In the genomic region with DNA sequence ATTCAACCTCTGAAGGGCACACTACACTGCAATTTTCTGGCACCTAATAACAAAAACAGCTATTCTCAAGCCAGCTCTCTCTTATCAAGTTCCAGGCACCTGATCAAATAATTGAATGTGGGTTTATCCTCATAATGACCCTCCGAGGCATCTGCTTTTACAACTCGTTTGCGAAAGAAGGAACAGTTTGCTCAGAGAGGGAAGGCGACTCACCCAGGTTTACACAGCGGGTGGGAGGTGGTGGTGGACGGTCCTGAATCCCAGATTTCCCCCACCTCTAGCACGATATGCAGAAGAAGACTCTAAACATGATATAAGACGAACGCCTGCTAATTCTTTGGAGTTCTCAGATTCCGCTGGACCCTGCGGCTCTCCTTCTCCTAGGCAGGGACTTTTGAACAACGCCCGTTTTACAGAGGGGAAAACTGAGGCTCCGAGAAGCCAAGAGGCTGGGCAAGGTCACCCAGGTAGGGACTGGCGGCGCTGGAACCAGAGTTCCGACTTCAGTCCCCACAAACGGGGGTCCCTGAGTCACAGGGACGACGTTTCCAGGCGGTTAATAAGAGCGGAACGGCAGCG, we compare ENCODE assay signal across 8 cellular contexts. TPM values are rescaled to one million over a fixed set of nuclear protein-coding genes. Genes with fewer than 3 reads are reported as not detected.
DNase-seq lines count a peak whose midpoint lies in the region; ATAC-seq, FAIRE-seq and TF ChIP-seq lines count a peak whose summit lies in the region.

No MANE protein-coding gene starts in this region.

- DNase-seq in GM19239 (ENCODE audit: insufficient read length, low spot score): no peak
- DNase-seq in SK-N-MC (ENCODE audit: low read depth, low spot score): no peak
- DNase-seq in fibroblast of lung (ENCODE audit: low read depth in 2 of 2): no peak
- no peak for DNase-seq in skeletal muscle cell (ENCODE audit: low read depth)
- DNase-seq in 8988T: no peak
- no peak for DNase-seq in islet precursor cell
- DNase-seq in stimulated activated CD4-positive, alpha-beta T cell treated with anti-CD3 and anti-CD28 coated beads, Interleukin-4, amount 100 ng/mL, for 1 hour: no peak

- no peak for TF ChIP-seq CTCF in fibroblast of lung (conservative IDR thresholded peaks at IDR 0.05 in 1 of 2, IDR thresholded peaks at IDR 0.05 in 1 of 2; ENCODE audit: low read depth in 1 of 2, low read length in 2 of 2)

- peak; percentile 70 for FAIRE-seq in GM19239 (lab: Jason Lieb, UNC)

- peaks cover 70% of the 10 kb centered on the region for H3K79me2 ChIP-seq in fibroblast of lung (ENCODE audit: control insufficient read depth, insufficient read depth, low read length)

- peak overlapping the region; percentile 96 for H3K4me2 ChIP-seq in fibroblast of lung (ENCODE audit: extremely low read depth, insufficient read depth, low read length)

- H3K4me1 ChIP-seq in fibroblast of lung (ENCODE audit: control insufficient read depth, extremely low read depth, insufficient read depth, low read length): peaks cover 8% of the 10 kb centered on the region

- no peak for ATAC-seq in HG02938 (IDR thresholded peaks at IDR 0.05; ENCODE audit: unreplicated experiment)

- H3K4me3 ChIP-seq in SK-N-MC (peak overlapping the region; percentile 99), fibroblast of lung (replicated peaks in 1 of 4; ENCODE audit: control extremely low read depth in 1 of 4, insufficient read depth in 1 of 4, low read depth in 3 of 4, low read length in 4 of 4) (peak overlapping the region; percentile 79 to 98 (median 86)), skeletal muscle cell (ENCODE audit: low read depth, low read length) (peak overlapping the region; percentile 100)

- peak overlapping the region; percentile 97 for H3K9ac ChIP-seq in SK-N-MC (ENCODE audit: insufficient read length)
- peak overlapping the region; percentile 96 for H3K9ac ChIP-seq in fibroblast of lung (ENCODE audit: insufficient read depth, low read length)

- peaks cover 14% of the 10 kb centered on the region; the same call in 1 of the 2 replicates for H3K36me3 ChIP-seq in SK-N-MC (ENCODE audit: insufficient read depth, low read length)
- H3K36me3 ChIP-seq in fibroblast of lung (ENCODE audit: control insufficient read depth, insufficient read depth, low read length): peaks cover under 1% of the 10 kb centered on the region

- H3K27ac ChIP-seq in SK-N-MC: peak overlapping the region; percentile 42
- peak overlapping the region; percentile 95 for H3K27ac ChIP-seq in fibroblast of lung (ENCODE audit: insufficient read depth, low read length)

- H3K9me3 ChIP-seq in SK-N-MC (ENCODE audit: low read depth, low read length) (no peaks in the 10 kb centered on the region), fibroblast of lung (ENCODE audit: control insufficient read depth, insufficient read depth, low read depth, low read length) (no peaks in the 10 kb centered on the region)

- peak overlapping the region; percentile 45 for H2AFZ ChIP-seq in fibroblast of lung (ENCODE audit: low read length)

- no peaks in the 10 kb centered on the region for H4K20me1 ChIP-seq in fibroblast of lung (ENCODE audit: control insufficient read depth, extremely low read depth, insufficient read depth, low read length)

- H3K27me3 ChIP-seq in fibroblast of lung (ENCODE audit: control insufficient read depth, insufficient read depth, low read length): no peaks in the 10 kb centered on the region

RNA-seq across cellular contexts. Expression of a gene that starts 0.6 kb away (rescaled TPM):
- total RNA-seq in fibroblast of lung: 24.1 and 26.8 TPM in 2 replicates
- polyA plus RNA-seq in fibroblast of lung: 33.4 and 56.0 TPM in 2 replicates
- 40.2 and 61.5 TPM in 2 replicates for polyA plus RNA-seq in fibroblast of lung (2012)
- polyA minus RNA-seq in fibroblast of lung (ENCODE audit: low replicate concordance): 94.9 and 127 TPM in 2 replicates

RNA-seq across cellular contexts. Expression of a gene that starts 2.9 kb away (rescaled TPM):
- 28.8 and 49.5 TPM in 2 replicates for total RNA-seq in fibroblast of lung
- polyA plus RNA-seq in fibroblast of lung: 23.6 and 48.1 TPM in 2 replicates
- polyA plus RNA-seq in fibroblast of lung (2012): 42.3 and 89.8 TPM in 2 replicates
- polyA minus RNA-seq in fibroblast of lung (ENCODE audit: low replicate concordance): 58.8 and 81.6 TPM in 2 replicates

RNA-seq across cellular contexts. Expression of a gene that starts 37.2 kb away (rescaled TPM):
- 4.9 and 5.8 TPM in 2 replicates for total RNA-seq in fibroblast of lung
- 1.0 and 2.0 TPM in 2 replicates for polyA plus RNA-seq in fibroblast of lung
- polyA plus RNA-seq in fibroblast of lung (2012): 1.0 and 2.0 TPM in 2 replicates
- 1.4 TPM in 2 replicates for polyA minus RNA-seq in fibroblast of lung (ENCODE audit: low replicate concordance)

RNA-seq across cellular contexts. Expression of a gene that starts 42.6 kb away (rescaled TPM):
- 27.7 and 28.2 TPM in 2 replicates for total RNA-seq in fibroblast of lung
- 23.9 and 29.9 TPM in 2 replicates for polyA plus RNA-seq in fibroblast of lung
- polyA plus RNA-seq in fibroblast of lung (2012): 30.2 and 32.7 TPM in 2 replicates
- polyA minus RNA-seq in fibroblast of lung (ENCODE audit: low replicate concordance): 60.2 and 77.5 TPM in 2 replicates

RNA-seq across cellular contexts. Expression of a gene that starts 58.8 kb away (rescaled TPM):
- 4.6 and 5.9 TPM in 2 replicates for total RNA-seq in fibroblast of lung
- polyA plus RNA-seq in fibroblast of lung: 3.8 and 5.0 TPM in 2 replicates
- 2.7 and 2.9 TPM in 2 replicates for polyA plus RNA-seq in fibroblast of lung (2012)
- 1.2 and 2.3 TPM in 2 replicates for polyA minus RNA-seq in fibroblast of lung (ENCODE audit: low replicate concordance)
